Comparison of ENCODE assay signal across 21 cellular contexts in the genomic region with DNA sequence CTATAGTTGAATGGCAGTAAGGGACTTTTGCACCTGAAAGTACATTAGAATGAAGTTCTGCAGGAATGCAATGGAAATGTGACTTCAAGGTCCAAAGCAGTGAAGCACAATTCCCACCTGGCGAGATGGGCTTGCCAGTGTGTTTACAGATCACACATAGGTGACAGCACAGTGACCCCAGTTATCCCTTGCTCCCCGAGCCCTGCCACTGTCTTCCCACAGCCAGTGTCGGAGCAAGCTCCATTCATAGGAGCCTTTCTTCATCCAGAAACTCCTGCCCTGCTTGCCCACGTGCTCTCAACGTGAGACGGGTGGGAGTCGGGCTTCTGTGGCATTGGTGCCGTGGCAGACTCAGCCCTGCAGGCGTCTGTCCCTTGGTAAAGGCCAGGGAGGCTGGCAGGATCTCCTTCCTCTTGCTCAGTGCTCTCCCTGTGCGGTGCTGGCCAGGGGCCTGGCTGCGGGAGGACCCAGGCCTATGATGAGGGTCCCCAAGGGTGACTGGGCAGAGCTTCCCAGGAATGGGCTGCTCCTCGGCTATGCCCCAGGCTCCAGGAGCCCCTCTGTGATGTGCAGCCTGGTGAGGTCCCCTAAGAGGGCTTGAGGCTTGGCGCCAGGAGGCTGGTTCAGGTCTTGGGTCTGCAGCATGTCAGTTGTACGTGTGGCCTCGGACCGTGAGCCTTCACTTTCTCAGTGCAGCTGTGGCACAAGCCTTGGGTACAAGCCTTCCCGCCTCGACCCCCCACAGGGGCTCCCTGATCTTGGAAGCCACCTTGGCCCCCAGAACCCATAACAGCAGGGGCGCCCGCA. TPM values are rescaled to one million over a fixed set of nuclear protein-coding genes. Genes with fewer than 3 reads are reported as not detected.
A peak's percentile ranks its signal among the peaks of the same experiment; 100 is the strongest.
DNase-seq lines count a peak whose midpoint lies in the region; ATAC-seq and TF ChIP-seq lines count a peak whose summit lies in the region.
"Had no signal": no experiment of that assay in that cellular context is flagged by ENCODE, and none has a peak within 500 bp of the region (broad histone marks: within the 10 kb centered on the region; RNA-seq: fewer than 3 reads in every experiment).

No MANE protein-coding gene starts in this region.

- H3K4me3 Mint-ChIP-seq in natural killer cell = peak overlapping the region; percentile 79
- H3K4me3 Mint-ChIP-seq in natural killer cell treated with Interleukin-12 subunit alpha and Interleukin-12 subunit beta and Interleukin-15 and Interleukin-18, amount 100 ng/mL, for 72 hours = no peak overlapping the region
- peak overlapping the region in 1 of 2 donors; percentile 83 for H3K4me3 Mint-ChIP-seq in effector memory CD8-positive, alpha-beta T cell
- H3K4me3 Mint-ChIP-seq: H9 had no signal

- 93 to 96% methylated on average over 20 of the region's 20 CpGs for WGBS in lung, 2 donors

- H3F3A ChIP-seq in SU-DHL-6 (ENCODE audit: insufficient read depth) = peaks cover 8% of the 10 kb centered on the region; the same call in 1 of the 2 replicates

- H4K20me1 ChIP-seq in SU-DHL-6 (ENCODE audit: low read depth, low read length) = no peaks in the 10 kb centered on the region

- H3K4me1 ChIP-seq in lung (ENCODE audit: control insufficient read depth in 2 of 2, insufficient read depth in 2 of 2, low read length in 2 of 2) = peaks cover 0 to 11% of the 10 kb centered on the region in 2 donors

- no peaks in the 10 kb centered on the region for H3K36me3 Mint-ChIP-seq in natural killer cell
- H3K36me3 Mint-ChIP-seq in natural killer cell treated with Interleukin-12 subunit alpha and Interleukin-12 subunit beta and Interleukin-15 and Interleukin-18, amount 100 ng/mL, for 72 hours = no peaks in the 10 kb centered on the region
- peaks cover 19% of the 10 kb centered on the region for H3K36me3 Mint-ChIP-seq in effector memory CD8-positive, alpha-beta T cell (ENCODE audit: insufficient read depth)

- H3K79me2 ChIP-seq in SU-DHL-6 (ENCODE audit: insufficient read depth, low read length) = no peaks in the 10 kb centered on the region

- no peaks in the 10 kb centered on the region for H3K9me3 Mint-ChIP-seq in natural killer cell
- no peaks in the 10 kb centered on the region for H3K9me3 Mint-ChIP-seq in natural killer cell treated with Interleukin-12 subunit alpha and Interleukin-12 subunit beta and Interleukin-15 and Interleukin-18, amount 100 ng/mL, for 72 hours
- H3K9me3 Mint-ChIP-seq in effector memory CD8-positive, alpha-beta T cell = no peaks in the 10 kb centered on the region
- H3K9me3 Mint-ChIP-seq: H9 had no signal

- peak overlapping the region; percentile 27 for H3K4me3 ChIP-seq in SU-DHL-6 (ENCODE audit: insufficient read depth, low read length, poor library complexity, severe bottlenecking)
- no peak overlapping the region for H3K4me3 ChIP-seq in lung
- H3K4me3 ChIP-seq: mucosa of descending colon, thoracic aorta had no signal

- intact Hi-C loops in natural killer cell (cut with micrococcal nuclease) = no loop called here

- TF ChIP-seq CTCF in natural killer cell (IDR thresholded peaks at IDR 0.05) (no peak), SU-DHL-6 (IDR thresholded peaks at IDR 0.05; ENCODE audit: insufficient read depth, low read length, poor library complexity, severe bottlenecking) (no peak), lung (IDR thresholded peaks at IDR 0.05; ENCODE audit: control extremely low read depth, extremely low read depth) (no peak)

- peak overlapping the region; percentile 35 for H3K27ac ChIP-seq in SU-DHL-6 (ENCODE audit: low read depth, low read length)
- H3K27ac ChIP-seq in lung (ENCODE audit: low read depth in 1 of 2, low read length in 1 of 2) = no peak overlapping the region
- H3K27ac ChIP-seq: esophagus squamous epithelium, thoracic aorta, VCaP had no signal

- no peaks in the 10 kb centered on the region for H3K9me2 ChIP-seq in SU-DHL-6 (replicated peaks; ENCODE audit: insufficient read depth, low read length)

- no peak for ATAC-seq in natural killer cell
- ATAC-seq in natural killer cell treated with Interleukin-12 subunit alpha and Interleukin-12 subunit beta and Interleukin-15 and Interleukin-18, amount 100 ng/mL, for 72 hours = no peak
- no peak for ATAC-seq in lung (ENCODE audit: insufficient read depth, low FRiP score)
- no peak for ATAC-seq in GM21515 (IDR thresholded peaks at IDR 0.05; ENCODE audit: unreplicated experiment)
- no peak for ATAC-seq in HG02759 (IDR thresholded peaks at IDR 0.05; ENCODE audit: unreplicated experiment)
- no peak for ATAC-seq in effector memory CD8-positive, alpha-beta T cell (replicated peaks)
- ATAC-seq: mucosa of descending colon, right cardiac atrium had no signal

- peaks cover 3 to 15% of the 10 kb centered on the region in 2 donors for H3K27me3 Mint-ChIP-seq in natural killer cell (ENCODE audit: low read depth in 2 of 2)
- peaks cover 0 to 5% of the 10 kb centered on the region in 2 donors for H3K27me3 Mint-ChIP-seq in natural killer cell treated with Interleukin-12 subunit alpha and Interleukin-12 subunit beta and Interleukin-15 and Interleukin-18, amount 100 ng/mL, for 72 hours
- H3K27me3 Mint-ChIP-seq in effector memory CD8-positive, alpha-beta T cell = peaks cover 0 to 5% of the 10 kb centered on the region in 2 donors

- peak overlapping the region; percentile 71 for H3K4me2 ChIP-seq in SU-DHL-6 (ENCODE audit: low read depth, low read length, poor library complexity, severe bottlenecking)

- H3K9ac ChIP-seq in SU-DHL-6 (ENCODE audit: low read length) = peak overlapping the region; percentile 32

- H3K27me3 ChIP-seq in SU-DHL-6 (ENCODE audit: low read length) (no peaks in the 10 kb centered on the region), lung (ENCODE audit: control insufficient read depth, insufficient read depth) (no peaks in the 10 kb centered on the region)

- no peak for DNase-seq in natural killer cell
- no peak for DNase-seq in natural killer cell treated with Interleukin-12 subunit alpha and Interleukin-12 subunit beta and Interleukin-15 and Interleukin-18, amount 100 ng/mL, for 72 hours (ENCODE audit: low spot score)
- DNase-seq in lung (ENCODE audit: low spot score) = peak; percentile 26
- no peak for DNase-seq in effector memory CD8-positive, alpha-beta T cell
- DNase-seq: activated CD8-positive, alpha-beta memory T cell treated with anti-CD3 and anti-CD28 coated beads for 24 hours; activated gamma-delta T cell; effector memory CD4-positive, alpha-beta T cell; esophagus squamous epithelium; H9; mucosa of descending colon; NCI-H1417 treated with DMSO at 0.1 percent for 48 hours; NCI-H524 treated with DMSO at 0.1 percent for 48 hours; occipital lobe; stimulated activated CD4-positive, alpha-beta T cell treated with anti-CD3 and anti-CD28 coated beads, Interleukin-15, amount 100 ng/mL, for 24 hours; SW 1271 had no signal

- no peaks in the 10 kb centered on the region for H3K36me3 ChIP-seq in SU-DHL-6 (ENCODE audit: low read length)
- H3K36me3 ChIP-seq in lung (ENCODE audit: control insufficient read depth in 2 of 2, insufficient read depth in 2 of 2, low read length in 2 of 2) = peaks cover 0 to 39% of the 10 kb centered on the region in 2 donors

- H2AFZ ChIP-seq in SU-DHL-6 (ENCODE audit: low read depth, low read length, severe bottlenecking) = no peak overlapping the region

- no peak overlapping the region for H3K27ac Mint-ChIP-seq in natural killer cell
- no peak overlapping the region for H3K27ac Mint-ChIP-seq in natural killer cell treated with Interleukin-12 subunit alpha and Interleukin-12 subunit beta and Interleukin-15 and Interleukin-18, amount 100 ng/mL, for 72 hours
- H3K27ac Mint-ChIP-seq in effector memory CD8-positive, alpha-beta T cell = peak overlapping the region in 1 of 2 donors; percentile 74
- H3K27ac Mint-ChIP-seq: H9 had no signal

- no peaks in the 10 kb centered on the region for H3K4me1 Mint-ChIP-seq in natural killer cell
- no peaks in the 10 kb centered on the region for H3K4me1 Mint-ChIP-seq in natural killer cell treated with Interleukin-12 subunit alpha and Interleukin-12 subunit beta and Interleukin-15 and Interleukin-18, amount 100 ng/mL, for 72 hours (ENCODE audit: low read depth in 2 of 2)
- H3K4me1 Mint-ChIP-seq in effector memory CD8-positive, alpha-beta T cell (ENCODE audit: low read depth in 2 of 2) = peaks cover 0 to 9% of the 10 kb centered on the region in 2 donors

- H3K9me3 ChIP-seq in SU-DHL-6 (ENCODE audit: insufficient read depth, low read length) (no peaks in the 10 kb centered on the region), lung (ENCODE audit: control insufficient read depth in 2 of 2, insufficient read depth in 1 of 2, low read length in 1 of 2) (no peaks in the 10 kb centered on the region)
- H3K9me3 ChIP-seq: esophagus squamous epithelium, mucosa of descending colon, thoracic aorta had no signal

RNA-seq across cellular contexts. Expression of a gene that starts 40.2 kb away (rescaled TPM):
- total RNA-seq in natural killer cell (1 to 10 TPM in 2 of 3 donors, under 1 TPM in 1; 0.97 to 4.9 (median 2.5) TPM), lung (10 to 100 TPM; 57.1 to 74.6 TPM)
- under 1 TPM in 1 of 2 donors, not detected in 1; 0.14 TPM for total RNA-seq in natural killer cell treated with Interleukin-12 subunit alpha and Interleukin-12 subunit beta and Interleukin-15 and Interleukin-18, amount 100 ng/mL, for 72 hours
- 10 to 100 TPM in 1 of 2 donors, 1 to 10 TPM in 1; 5.9 to 12.3 TPM for polyA plus RNA-seq in lung

Comparison
In these comparisons a context has a peak if more than half of its experiments do, and no peak if none do; other contexts are left out.
1. RNA of a gene that starts 40.2 kb away (total RNA-seq): 57.1 to 74.6 TPM in lung; 0.97 to 4.9 TPM in natural killer cell and 0.14 TPM in natural killer cell treated with Interleukin-12 subunit alpha and Interleukin-12 subunit beta and Interleukin-15 and Interleukin-18, amount 100 ng/mL, for 72 hours; every median in the first group is over 4 times any median in the second.